Comparison of ENCODE assay signal across 10 cellular contexts in genomic region chr17:78340183-78340955, GRCh38. TPM values are rescaled to one million over a fixed set of nuclear protein-coding genes. Genes with fewer than 3 reads are reported as not detected.
DNase-seq lines count a peak whose midpoint lies in the region; ATAC-seq, FAIRE-seq and TF ChIP-seq lines count a peak whose summit lies in the region.
"Had no signal": no experiment of that assay in that cellular context is flagged by ENCODE, and none has a peak within 500 bp of the region (broad histone marks: within the 10 kb centered on the region; RNA-seq: fewer than 3 reads in every experiment).

No MANE protein-coding gene starts in this region.

- H3K27ac Mint-ChIP-seq in CD4-positive, alpha-beta memory T cell = peak overlapping the region; percentile 81 to 95 (median 91)
- H3K27ac Mint-ChIP-seq in endodermal cell = no peak overlapping the region

- no peak overlapping the region for H2AK9ac ChIP-seq in IMR-90 (replicated peaks; ENCODE audit: low read depth, low read length, poor library complexity)

- H3K4me3 ChIP-seq in CD4-positive, alpha-beta memory T cell (ENCODE audit: low read length in 2 of 2) = no peak overlapping the region
- H3K4me3 ChIP-seq in IMR-90 (ENCODE audit: insufficient read depth, low read depth, low read length) (no peak overlapping the region), endodermal cell (ENCODE audit: low read length) (no peak overlapping the region), trophoblast cell (ENCODE audit: low read depth, low read length) (no peak overlapping the region)

- WGBS in IMR-90 (ENCODE audit: extremely low coverage in 2 of 2, insufficient read length in 1 of 2), 2 experiments = 60% methylated on average over 2 of the region's 10 CpGs; no CpG with 5 or more reads in 1 of the 2 experiments
- WGBS in endodermal cell (ENCODE audit: insufficient coverage in 1 of 2, insufficient read length in 1 of 2), 2 experiments = 84 to 88% methylated on average over 8 to 9 of the region's 10 CpGs
- no CpG with 5 or more reads among the region's 10 CpGs for WGBS in trophoblast cell (ENCODE audit: extremely low coverage, insufficient coverage, insufficient read length)

- no peaks in the 10 kb centered on the region for H3K9me3 ChIP-seq in CD4-positive, alpha-beta memory T cell (ENCODE audit: control insufficient read depth in 1 of 2, low read length in 2 of 2)
- H3K9me3 ChIP-seq in IMR-90 (ENCODE audit: control insufficient read depth, insufficient read depth, low read length) (no peaks in the 10 kb centered on the region), endodermal cell (ENCODE audit: control insufficient read depth, low read length) (no peaks in the 10 kb centered on the region), trophoblast cell (ENCODE audit: insufficient read depth, low read depth, low read length) (no peaks in the 10 kb centered on the region)

- no peak for FAIRE-seq in RCC 7860 (lab: Jason Lieb, UNC)

- H3K4me3 Mint-ChIP-seq in CD4-positive, alpha-beta memory T cell = peak overlapping the region; percentile 57 to 89 (median 75)
- H3K4me3 Mint-ChIP-seq in endodermal cell = peak overlapping the region; percentile 20

- no TSS peak for BruUV-seq in IMR-90 (replicated peaks; lab: Mats Ljungman, UMichigan)

- H2AK5ac ChIP-seq in IMR-90 (ENCODE audit: low read depth, low read length) (peak overlapping the region; percentile 74), trophoblast cell (ENCODE audit: low read length) (no peak overlapping the region)

- H3K79me2 ChIP-seq in trophoblast cell (ENCODE audit: control insufficient read depth, insufficient read depth, low read length, poor library complexity) = no peaks in the 10 kb centered on the region

- H3K4me1 Mint-ChIP-seq in CD4-positive, alpha-beta memory T cell = peaks cover 45 to 75% (median 56%) of the 10 kb centered on the region in 4 donors
- H3K4me1 Mint-ChIP-seq in endodermal cell = no peaks in the 10 kb centered on the region

- no peaks in the 10 kb centered on the region for H3K36me3 ChIP-seq in CD4-positive, alpha-beta memory T cell (ENCODE audit: insufficient read depth, low read length)
- H3K36me3 ChIP-seq in IMR-90 (ENCODE audit: control insufficient read depth, insufficient read depth, low read length) = no peaks in the 10 kb centered on the region
- H3K36me3 ChIP-seq in endodermal cell (ENCODE audit: control insufficient read depth, insufficient read depth, low read length) = no peaks in the 10 kb centered on the region
- no peaks in the 10 kb centered on the region for H3K36me3 ChIP-seq in trophoblast cell (ENCODE audit: control insufficient read depth in 1 of 2, insufficient read depth in 2 of 2, low read length in 2 of 2)

- peaks cover 19% of the 10 kb centered on the region for H3K9me1 ChIP-seq in IMR-90 (ENCODE audit: insufficient read depth, low read length)

- peak overlapping the region; percentile 36; the same call in 1 of the 3 replicates for H2BK15ac ChIP-seq in IMR-90 (ENCODE audit: low read depth, low read length)

- H4K8ac ChIP-seq in IMR-90 (ENCODE audit: low read depth in 2 of 2, low read length in 2 of 2) = no peak overlapping the region; a peak in 1 of 4 replicates
- no peak overlapping the region for H4K8ac ChIP-seq in trophoblast cell (ENCODE audit: low read depth, low read length)

- TF ChIP-seq POLR2A in IMR-90 (IDR thresholded peaks at IDR 0.05; ENCODE audit: low read depth, low read length) = no peak

- dilution Hi-C loops in IMR-90 (cut with HindIII; ENCODE audit: low sequenced_read_pairs, unreplicated experiment) = no loop called here

- no peaks in the 10 kb centered on the region for H3K27me3 Mint-ChIP-seq in CD4-positive, alpha-beta memory T cell
- peaks cover 21% of the 10 kb centered on the region for H3K27me3 Mint-ChIP-seq in endodermal cell (ENCODE audit: insufficient read depth)

- H3K4me2 ChIP-seq in IMR-90 (ENCODE audit: low read depth, low read length) (no peak overlapping the region), trophoblast cell (ENCODE audit: low read length) (no peak overlapping the region)

- H2BK5ac ChIP-seq in IMR-90 (ENCODE audit: low read depth, low read length, poor library complexity, severe bottlenecking) (no peak overlapping the region), trophoblast cell (ENCODE audit: low read depth, low read length, poor library complexity) (no peak overlapping the region)

- in situ Hi-C loops in IMR-90 (cut with MboI; ENCODE audit: low sequenced_read_pairs) = no loop called here

- H2BK120ac ChIP-seq in IMR-90 (ENCODE audit: low read depth, low read length) (peak overlapping the region; percentile 53; the same call in 1 of the 2 replicates), trophoblast cell (ENCODE audit: insufficient read depth, low read length, poor library complexity) (no peak overlapping the region)

- no peaks in the 10 kb centered on the region for H3K27me3 ChIP-seq in CD4-positive, alpha-beta memory T cell (ENCODE audit: insufficient read depth, low read length)
- no peaks in the 10 kb centered on the region for H3K27me3 ChIP-seq in IMR-90 (ENCODE audit: control insufficient read depth, insufficient read depth, low read length)
- peaks cover 9% of the 10 kb centered on the region for H3K27me3 ChIP-seq in endodermal cell (ENCODE audit: control insufficient read depth, insufficient read depth, low read length, poor library complexity, severe bottlenecking)
- no peaks in the 10 kb centered on the region for H3K27me3 ChIP-seq in trophoblast cell (ENCODE audit: insufficient read depth, low read length)

- no peaks in the 10 kb centered on the region; the same call in 1 of the 2 replicates for H4K20me1 ChIP-seq in IMR-90 (ENCODE audit: insufficient read depth, low read length)

- H3K9me3 Mint-ChIP-seq in CD4-positive, alpha-beta memory T cell = peaks cover 0 to 2% (median 0%) of the 10 kb centered on the region in 8 donors
- H3K9me3 Mint-ChIP-seq in endodermal cell = no peaks in the 10 kb centered on the region

- H3K14ac ChIP-seq in IMR-90 (replicated peaks; ENCODE audit: low read depth, low read length) (no peak overlapping the region), trophoblast cell (ENCODE audit: low read length) (no peak overlapping the region)

- H3K4me1 ChIP-seq in CD4-positive, alpha-beta memory T cell (ENCODE audit: insufficient read depth, low read length) = peaks cover 69% of the 10 kb centered on the region
- H3K4me1 ChIP-seq in IMR-90 (ENCODE audit: control insufficient read depth, insufficient read depth, low read length) (peaks cover 28% of the 10 kb centered on the region), endodermal cell (ENCODE audit: control insufficient read depth, insufficient read depth, low read length) (peaks cover 4% of the 10 kb centered on the region), trophoblast cell (ENCODE audit: control insufficient read depth in 1 of 2, insufficient read depth in 2 of 2, low read length in 2 of 2) (peaks cover 9 to 15% of the 10 kb centered on the region in 2 experiments)

- POLR2A ChIA-PET in CD4-positive, alpha-beta memory T cell (lab: Charles Lee; ENCODE audit: partially characterized antibody) = interaction anchor here (1.0 to 4.5 kb wide), 4 partner anchors 15 to 76 kb away, joined by 3 to 15 read pairs (median 3); no protein-coding TSS in a partner anchor
- POLR2A ChIA-PET in IMR-90 (lab: Charles Lee; ENCODE audit: unreplicated experiment) = no interaction called here

- H4K5ac ChIP-seq in IMR-90 (ENCODE audit: low read depth, low read length) = no peak overlapping the region

- CTCF ChIA-PET in CD4-positive, alpha-beta memory T cell (lab: Charles Lee; ENCODE audit: partially characterized antibody) = interaction anchor here (0.6 to 11.2 kb wide), 7 partner anchors 14 to 81 kb away, joined by 3 to 134 read pairs (median 3); partner anchors contain the start of gene SOCS3
- CTCF ChIA-PET in IMR-90 (lab: Yijun Ruan, JAX) = interaction anchor here (0.7 kb wide), 1 partner anchor 25 kb away, joined by 3 read pairs; no protein-coding TSS in a partner anchor

- H4K91ac ChIP-seq in IMR-90 (ENCODE audit: insufficient read depth, low read depth, low read length) (peak overlapping the region; percentile 63), trophoblast cell (ENCODE audit: low read depth, low read length) (no peak overlapping the region)

- 0 out of 2 replicates have a peak overlapping the region, but pooled peaks have one; percentile 32 for H2BK20ac ChIP-seq in IMR-90 (ENCODE audit: low read depth, low read length)

- H3K9ac ChIP-seq in IMR-90 (ENCODE audit: low read depth, low read length) (no peak overlapping the region), endodermal cell (ENCODE audit: extremely low read depth, low read length, poor library complexity, severe bottlenecking) (no peak overlapping the region), trophoblast cell (ENCODE audit: low read length) (no peak overlapping the region)

- H3K4ac ChIP-seq in IMR-90 (ENCODE audit: low read depth, low read length) (peak overlapping the region; percentile 88), trophoblast cell (ENCODE audit: low read depth, low read length) (no peak overlapping the region)

- peak in 1 of 5 donors; percentile 60 for DNase-seq in CD4-positive, alpha-beta memory T cell
- no peak for DNase-seq in IMR-90
- DNase-seq in endodermal cell = no peak
- peak; percentile 91 to 94 for DNase-seq in trophoblast cell
- no peak for DNase-seq in RCC 7860 (ENCODE audit: low spot score)
- no peak for DNase-seq in NCI-H526 (lab: John Stamatoyannopoulos, UW)
- no peak for DNase-seq in iPS-NIHi7 (ENCODE audit: extremely low spot score)
- DNase-seq in GDM1 (lab: John Stamatoyannopoulos, UW) = no peak
- DNase-seq: NCI-H2107, SIG-M5 had no signal

- no peak overlapping the region for H2BK12ac ChIP-seq in trophoblast cell (ENCODE audit: low read length)

- intact Hi-C loops in CD4-positive, alpha-beta memory T cell (cut with micrococcal nuclease) = loop anchor here (5.0 kb wide), 2 partner anchors 53 to 88 kb away; no protein-coding TSS in a partner anchor
- intact Hi-C loops in IMR-90 (cut with micrococcal nuclease) = no loop called here

- no peak overlapping the region for H3K27ac ChIP-seq in CD4-positive, alpha-beta memory T cell (ENCODE audit: low read depth, low read length)
- H3K27ac ChIP-seq in IMR-90 (ENCODE audit: insufficient read depth, low read length) = no peak overlapping the region
- no peak overlapping the region for H3K27ac ChIP-seq in endodermal cell (ENCODE audit: low read depth, low read length)
- H3K27ac ChIP-seq in trophoblast cell (ENCODE audit: low read depth, low read length) = no peak overlapping the region

- H3K79me1 ChIP-seq in IMR-90 (ENCODE audit: low read depth in 1 of 2, low read length in 2 of 2) = peaks cover 0 to 13% of the 10 kb centered on the region in 2 experiments; a peak in 1 of 4 replicates
- peaks cover 9% of the 10 kb centered on the region for H3K79me1 ChIP-seq in trophoblast cell (ENCODE audit: low read length)

- H3K56ac ChIP-seq in IMR-90 (ENCODE audit: extremely low read depth, insufficient read depth, low read length) = no peak overlapping the region

- H4K12ac ChIP-seq in trophoblast cell (ENCODE audit: low read depth, low read length) = no peak overlapping the region

- no peak for TF ChIP-seq RAD21 in IMR-90 (IDR thresholded peaks at IDR 0.05; ENCODE audit: low read length)

- H3K23ac ChIP-seq in IMR-90 (ENCODE audit: low read depth, low read length) (no peak overlapping the region), trophoblast cell (ENCODE audit: low read length) (no peak overlapping the region)

- no peaks in the 10 kb centered on the region for H3K36me3 Mint-ChIP-seq in CD4-positive, alpha-beta memory T cell
- H3K36me3 Mint-ChIP-seq in endodermal cell (ENCODE audit: low read depth) = no peaks in the 10 kb centered on the region

- no peak for TF ChIP-seq CTCF in IMR-90 (conservative IDR thresholded peaks at IDR 0.05; ENCODE audit: low read depth, low read length)
- TF ChIP-seq CTCF in endodermal cell (conservative IDR thresholded peaks at IDR 0.05) = no peak

- H2AFZ ChIP-seq in IMR-90 (replicated peaks; ENCODE audit: low read length, poor library complexity) (no peak overlapping the region), trophoblast cell (ENCODE audit: insufficient read depth, low read length, poor library complexity) (no peak overlapping the region)

- ATAC-seq in IMR-90 (ENCODE audit: low read depth) = no peak

- H3K18ac ChIP-seq in IMR-90 (ENCODE audit: low read depth, low read length) (no peak overlapping the region), trophoblast cell (ENCODE audit: low read length) (no peak overlapping the region)

RNA-seq across cellular contexts. Expression of gene SOCS3, which starts 19.5 kb away (rescaled TPM):
- total RNA-seq in CD4-positive, alpha-beta memory T cell = 1 to 10 TPM; 7.5 to 8.4 TPM
- polyA plus RNA-seq in CD4-positive, alpha-beta memory T cell = 100 to 1,000 TPM in 1 of 2 donors, 10 to 100 TPM in 1; 60.8 to 220 TPM
- 19.7 and 19.9 TPM in 2 replicates for total RNA-seq in IMR-90 (2012; rRNA removed)
- 18.3 and 19.2 TPM in 2 replicates for polyA plus RNA-seq in IMR-90 (2012; rRNA removed)
- polyA plus RNA-seq in IMR-90 (2012; cell fraction: cytosol; rRNA removed) = 29.0 and 102 TPM in 2 replicates
- 163 and 202 TPM in 2 replicates for polyA plus RNA-seq in IMR-90 (2012; cell fraction: nucleus; rRNA removed; ENCODE audit: low replicate concordance)
- 10 to 100 TPM; 54.2 to 75.3 TPM for total RNA-seq in endodermal cell
- polyA plus RNA-seq in endodermal cell (2013, experiment 1 of 2) = 15.1 TPM
- polyA plus RNA-seq in endodermal cell (2013, experiment 2 of 2) = 19.8 TPM
- 33.2 and 33.8 TPM in 2 replicates for polyA plus RNA-seq in trophoblast cell (2013)

RNA-seq across cellular contexts. Expression of gene PGS1, which starts 38.1 kb away (rescaled TPM):
- 10 to 100 TPM; 84.4 to 84.8 TPM for total RNA-seq in CD4-positive, alpha-beta memory T cell
- 10 to 100 TPM; 33.9 to 36.6 TPM for polyA plus RNA-seq in CD4-positive, alpha-beta memory T cell
- total RNA-seq in IMR-90 (2012; rRNA removed) (14.4 and 18.5 TPM in 2 replicates), endodermal cell (10 to 100 TPM; 57.1 to 58.2 TPM)
- polyA plus RNA-seq in IMR-90 (2012; rRNA removed) = 35.5 and 43.2 TPM in 2 replicates
- polyA plus RNA-seq in IMR-90 (2012; cell fraction: cytosol; rRNA removed) = 26.3 and 45.8 TPM in 2 replicates
- polyA plus RNA-seq in IMR-90 (2012; cell fraction: nucleus; rRNA removed; ENCODE audit: low replicate concordance) = 189 and 191 TPM in 2 replicates
- polyA plus RNA-seq in endodermal cell (2013, experiment 1 of 2) = 33.1 TPM
- 32.3 TPM for polyA plus RNA-seq in endodermal cell (2013, experiment 2 of 2)
- polyA plus RNA-seq in trophoblast cell (2013) = 23.9 and 26.5 TPM in 2 replicates

Comparison
In these comparisons a context has a peak if more than half of its experiments do, and no peak if none do; other contexts are left out.
1. DNase-seq: peak in trophoblast cell (2 of 2); none in IMR-90 (single experiment), endodermal cell (single experiment), RCC 7860 (single experiment), NCI-H526 (0 of 2), iPS-NIHi7 (single experiment) and GDM1 (single experiment).